In the genomic region with DNA sequence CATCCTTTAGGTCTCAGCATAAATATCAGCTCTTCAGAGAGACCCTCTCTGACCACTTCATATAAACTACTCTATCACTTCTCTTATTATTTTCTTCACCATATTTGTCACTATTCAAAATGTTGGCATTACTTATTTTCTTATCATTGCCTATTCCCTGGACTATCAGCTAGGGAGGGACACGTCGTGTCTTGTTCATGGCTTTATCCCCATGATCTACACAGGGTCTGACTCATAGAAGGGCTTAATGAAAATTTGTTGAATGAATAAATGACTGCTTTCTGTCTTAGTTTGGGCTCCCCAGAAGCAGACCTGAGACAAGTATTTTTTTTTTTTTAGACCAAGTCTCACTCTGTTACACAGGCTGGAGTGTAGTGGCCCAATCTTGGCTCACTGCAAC, we compare ENCODE assay signal across 15 cellular contexts.
"Had no signal": no experiment of that assay in that cellular context is flagged by ENCODE, and none has a peak within 500 bp of the region (broad histone marks: within the 10 kb centered on the region; RNA-seq: fewer than 3 reads in every experiment).

No MANE protein-coding gene starts in this region.

- ATAC-seq: activated T-cell treated with anti-CD3 and anti-CD28 coated beads, Interleukin-2, amount 50 U/mL, for 72 hours; left ventricle myocardium superior; SK-N-SH treated with all-trans-retinoic acid at 6 μM for 48 hours had no signal

- H3K27me3 Mint-ChIP-seq: activated CD4-positive, alpha-beta T cell treated with anti-CD3 and anti-CD28 coated beads, Interleukin-2, amount 10 ng/mL, durations not matched to agents 7 days and 5 days had no signal

- DNase-seq: activated CD4-positive, alpha-beta T cell treated with anti-CD3 and anti-CD28 coated beads, Interleukin-2, amount 10 ng/mL, durations not matched to agents 7 days and 5 days; activated CD8-positive, alpha-beta memory T cell treated with anti-CD3 and anti-CD28 coated beads, Interleukin-2, amount 50 U/mL, for 48 hours; activated T-cell treated with anti-CD3 and anti-CD28 coated beads, Interleukin-2, amount 50 U/mL, for 72 hours; dorsolateral prefrontal cortex; esophagus squamous epithelium; hippocampal formation; kidney glomerular epithelial cell; left ventricle myocardium superior; mesendoderm; ovary; stimulated activated CD4-positive, alpha-beta T cell treated with anti-CD3 and anti-CD28 coated beads, Interleukin-1b, Interleukin-23, amount 100 ng/mL, for 48 hours; thyroid gland; uterus had no signal

- H3K27ac Mint-ChIP-seq: activated CD4-positive, alpha-beta T cell treated with anti-CD3 and anti-CD28 coated beads, Interleukin-2, amount 10 ng/mL, durations not matched to agents 7 days and 5 days had no signal

- H3K27me3 ChIP-seq: breast epithelium, dorsolateral prefrontal cortex, esophagus squamous epithelium, ovary, thyroid gland, uterus had no signal

- H3K27ac ChIP-seq: breast epithelium, esophagus squamous epithelium, ovary, thyroid gland, uterus had no signal

- H3K36me3 ChIP-seq: breast epithelium, ovary, uterus had no signal

- H3K4me3 ChIP-seq: breast epithelium, dorsolateral prefrontal cortex, esophagus squamous epithelium, ovary, thyroid gland, uterus had no signal

- H3K9me3 ChIP-seq: breast epithelium, esophagus squamous epithelium, ovary, thyroid gland, uterus had no signal

- H3K9me3 Mint-ChIP-seq: activated CD4-positive, alpha-beta T cell treated with anti-CD3 and anti-CD28 coated beads, Interleukin-2, amount 10 ng/mL, durations not matched to agents 7 days and 5 days; activated T-cell treated with anti-CD3 and anti-CD28 coated beads, Interleukin-2, amount 50 U/mL, for 72 hours had no signal
